In genomic region chr12:6037459-6037858, GRCh38 we compare ENCODE assay signal across 23 cellular contexts.
"Had no signal": no experiment of that assay in that cellular context is flagged by ENCODE, and none has a peak within 500 bp of the region (broad histone marks: within the 10 kb centered on the region; RNA-seq: fewer than 3 reads in every experiment).

No MANE protein-coding gene starts in this region.

- H3K9me3 Mint-ChIP-seq: activated CD4-positive, alpha-beta memory T cell treated with anti-CD3 and anti-CD28 coated beads, Interleukin-2, amount 10 ng/mL, durations not matched to agents 7 days and 5 days; activated CD4-positive, alpha-beta T cell treated with anti-CD3 and anti-CD28 coated beads, Interleukin-2, amount 10 ng/mL, durations not matched to agents 7 days and 5 days; activated naive CD4-positive, alpha-beta T cell treated with anti-CD3 and anti-CD28 coated beads, Interleukin-2, amount 10 ng/mL, durations not matched to agents 7 days and 5 days; activated naive CD4-positive, alpha-beta T cell treated with anti-CD3 and anti-CD28 coated beads, Interleukin-2, amount 50 U/mL, for 24 hours; activated naive CD8-positive, alpha-beta T cell treated with anti-CD3 and anti-CD28 coated beads, Interleukin-2, amount 10 ng/mL, durations not matched to agents 7 days and 5 days; activated naive CD8-positive, alpha-beta T cell treated with anti-CD3 and anti-CD28 coated beads, Interleukin-2, amount 50 U/mL, for 24 hours; activated T-cell treated with anti-CD3 and anti-CD28 coated beads, Interleukin-2, amount 50 U/mL, for 24 hours; activated T-helper 2 cell treated with anti-CD3 and anti-CD28 coated beads, Interferon-gamma antibody, Interleukin-2, Interleukin-4, amounts not matched to agents 10 μg/mL and 5 μg/mL and 100 μg/mL, durations not matched to agents 14 hours and 24 hours and 36 hours; brain; T-cell had no signal

- H3K4me1 Mint-ChIP-seq: activated CD4-positive, alpha-beta memory T cell treated with anti-CD3 and anti-CD28 coated beads, Interleukin-2, amount 10 ng/mL, durations not matched to agents 7 days and 5 days; activated CD8-positive, alpha-beta memory T cell treated with anti-CD3 and anti-CD28 coated beads, Interleukin-2, amount 10 ng/mL, durations not matched to agents 7 days and 5 days; activated naive CD4-positive, alpha-beta T cell treated with anti-CD3 and anti-CD28 coated beads, Interleukin-2, amount 10 ng/mL, durations not matched to agents 7 days and 5 days; activated naive CD4-positive, alpha-beta T cell treated with anti-CD3 and anti-CD28 coated beads, Interleukin-2, amount 50 U/mL, for 24 hours; activated naive CD8-positive, alpha-beta T cell treated with anti-CD3 and anti-CD28 coated beads, Interleukin-2, amount 50 U/mL, for 24 hours had no signal

- DNase-seq: activated CD4-positive, alpha-beta T cell treated with anti-CD3 and anti-CD28 coated beads for 1 hour; activated effector memory CD4-positive, alpha-beta T cell treated with Interleukin-2 at 50 U/mL for 16 hours; activated gamma-delta T cell; activated naive CD8-positive, alpha-beta T cell treated with anti-CD3 and anti-CD28 coated beads, Interleukin-2, amount 10 ng/mL, durations not matched to agents 7 days and 5 days; T1000 had no signal

- H3K36me3 ChIP-seq: ascending aorta, cardiac muscle cell, WERI-Rb-1 had no signal

- H3K27me3 Mint-ChIP-seq: activated CD4-positive, alpha-beta memory T cell treated with anti-CD3 and anti-CD28 coated beads, Interleukin-2, amount 10 ng/mL, durations not matched to agents 7 days and 5 days; activated CD4-positive, alpha-beta T cell treated with anti-CD3 and anti-CD28 coated beads, Interleukin-2, amount 10 ng/mL, durations not matched to agents 7 days and 5 days; activated CD8-positive, alpha-beta memory T cell treated with anti-CD3 and anti-CD28 coated beads, Interleukin-2, amount 10 ng/mL, durations not matched to agents 7 days and 5 days; activated naive CD4-positive, alpha-beta T cell treated with anti-CD3 and anti-CD28 coated beads, Interleukin-2, amount 10 ng/mL, durations not matched to agents 7 days and 5 days; activated naive CD4-positive, alpha-beta T cell treated with anti-CD3 and anti-CD28 coated beads, Interleukin-2, amount 50 U/mL, for 24 hours; activated naive CD8-positive, alpha-beta T cell; activated naive CD8-positive, alpha-beta T cell treated with anti-CD3 and anti-CD28 coated beads, Interleukin-2, amount 10 ng/mL, durations not matched to agents 7 days and 5 days; activated T-cell treated with anti-CD3 and anti-CD28 coated beads, Interleukin-2, amount 50 U/mL, for 24 hours had no signal

- H3K27ac ChIP-seq: ascending aorta, cardiac muscle cell, WERI-Rb-1 had no signal

- H3K4me3 ChIP-seq: ascending aorta, cardiac muscle cell had no signal

- H3K36me3 Mint-ChIP-seq: activated CD8-positive, alpha-beta memory T cell treated with anti-CD3 and anti-CD28 coated beads, Interleukin-2, amount 10 ng/mL, durations not matched to agents 7 days and 5 days; activated naive CD4-positive, alpha-beta T cell treated with anti-CD3 and anti-CD28 coated beads, Interleukin-2, amount 10 ng/mL, durations not matched to agents 7 days and 5 days; activated naive CD4-positive, alpha-beta T cell treated with anti-CD3 and anti-CD28 coated beads, Interleukin-2, amount 50 U/mL, for 24 hours; activated naive CD8-positive, alpha-beta T cell; activated naive CD8-positive, alpha-beta T cell treated with anti-CD3 and anti-CD28 coated beads, Interleukin-2, amount 10 ng/mL, durations not matched to agents 7 days and 5 days; brain; T-cell; WTC11 had no signal

- H3K27ac Mint-ChIP-seq: activated CD4-positive, alpha-beta memory T cell treated with anti-CD3 and anti-CD28 coated beads, Interleukin-2, amount 10 ng/mL, durations not matched to agents 7 days and 5 days; activated CD4-positive, alpha-beta T cell treated with anti-CD3 and anti-CD28 coated beads for 36 hours; activated CD4-positive, alpha-beta T cell treated with anti-CD3 and anti-CD28 coated beads, Interleukin-2, amount 10 ng/mL, durations not matched to agents 7 days and 5 days; activated CD8-positive, alpha-beta memory T cell treated with anti-CD3 and anti-CD28 coated beads, Interleukin-2, amount 10 ng/mL, durations not matched to agents 7 days and 5 days; activated CD8-positive, alpha-beta T cell treated with anti-CD3 and anti-CD28 coated beads, Interleukin-2, amount 10 ng/mL, durations not matched to agents 7 days and 5 days; activated naive CD4-positive, alpha-beta T cell treated with anti-CD3 and anti-CD28 coated beads, Interleukin-2, amount 10 ng/mL, durations not matched to agents 7 days and 5 days; activated naive CD4-positive, alpha-beta T cell treated with anti-CD3 and anti-CD28 coated beads, Interleukin-2, amount 50 U/mL, for 24 hours; activated naive CD8-positive, alpha-beta T cell; activated naive CD8-positive, alpha-beta T cell treated with anti-CD3 and anti-CD28 coated beads, Interleukin-2, amount 10 ng/mL, durations not matched to agents 7 days and 5 days; activated naive CD8-positive, alpha-beta T cell treated with anti-CD3 and anti-CD28 coated beads, Interleukin-2, amount 50 U/mL, for 24 hours; activated T-cell treated with anti-CD3 and anti-CD28 coated beads, Interleukin-2, amount 50 U/mL, for 24 hours; activated T-helper 2 cell treated with anti-CD3 and anti-CD28 coated beads, Interferon-gamma antibody, Interleukin-2, Interleukin-4, amounts not matched to agents 10 μg/mL and 5 μg/mL and 100 μg/mL, durations not matched to agents 14 hours and 24 hours and 36 hours; brain; T-cell; T-helper 17 cell; WTC11 had no signal

- H3K9me3 ChIP-seq: ascending aorta had no signal

- H3K27me3 ChIP-seq: ascending aorta, cardiac muscle cell had no signal

- H3K4me3 Mint-ChIP-seq: activated CD4-positive, alpha-beta memory T cell treated with anti-CD3 and anti-CD28 coated beads, Interleukin-2, amount 10 ng/mL, durations not matched to agents 7 days and 5 days; activated CD4-positive, alpha-beta T cell treated with anti-CD3 and anti-CD28 coated beads for 36 hours; activated CD4-positive, alpha-beta T cell treated with anti-CD3 and anti-CD28 coated beads, Interleukin-2, amount 10 ng/mL, durations not matched to agents 7 days and 5 days; activated CD8-positive, alpha-beta memory T cell treated with anti-CD3 and anti-CD28 coated beads, Interleukin-2, amount 10 ng/mL, durations not matched to agents 7 days and 5 days; activated CD8-positive, alpha-beta T cell treated with anti-CD3 and anti-CD28 coated beads, Interleukin-2, amount 10 ng/mL, durations not matched to agents 7 days and 5 days; activated naive CD4-positive, alpha-beta T cell treated with anti-CD3 and anti-CD28 coated beads, Interleukin-2, amount 10 ng/mL, durations not matched to agents 7 days and 5 days; activated naive CD4-positive, alpha-beta T cell treated with anti-CD3 and anti-CD28 coated beads, Interleukin-2, amount 50 U/mL, for 24 hours; activated naive CD8-positive, alpha-beta T cell; activated naive CD8-positive, alpha-beta T cell treated with anti-CD3 and anti-CD28 coated beads, Interleukin-2, amount 10 ng/mL, durations not matched to agents 7 days and 5 days; activated naive CD8-positive, alpha-beta T cell treated with anti-CD3 and anti-CD28 coated beads, Interleukin-2, amount 50 U/mL, for 24 hours; activated T-cell treated with anti-CD3 and anti-CD28 coated beads, Interleukin-2, amount 50 U/mL, for 24 hours; brain; T-cell; T-helper 17 cell; WTC11 had no signal

- H3K4me1 ChIP-seq: ascending aorta had no signal
